In genomic region chr2:166223298-166223697, GRCh38 we compare ENCODE assay signal across 3 cellular contexts.
A peak's percentile ranks its signal among the peaks of the same experiment; 100 is the strongest.
TF ChIP-seq lines count a peak whose summit lies in the region.

No MANE protein-coding gene starts in this region.

TF ChIP-seq in IMR-90, 13 proteins besides CTCF, POLR2A, EP300 and RAD21:
- 0 out of 2 replicates have a peak, but pooled peaks have one; percentile 31 for TF ChIP-seq CEBPB (IDR thresholded peaks at IDR 0.05; ENCODE audit: low read depth, low read length)
- TF ChIP-seq NFE2L2 (IDR thresholded peaks at IDR 0.05; ENCODE audit: low read depth, low read length): no peak
TF ChIP-seq in IMR-90: peak in this region for 1.

TF ChIP-seq in HepG2, 621 proteins besides CTCF, POLR2A, EP300 and RAD21:
- peak; percentile 51; the same call in 1 of the 2 replicates for TF ChIP-seq CEBPB (IDR thresholded peaks at IDR 0.05; ENCODE audit: borderline replicate concordance, low read depth, low read length)
- TF ChIP-seq, protein P1, sequence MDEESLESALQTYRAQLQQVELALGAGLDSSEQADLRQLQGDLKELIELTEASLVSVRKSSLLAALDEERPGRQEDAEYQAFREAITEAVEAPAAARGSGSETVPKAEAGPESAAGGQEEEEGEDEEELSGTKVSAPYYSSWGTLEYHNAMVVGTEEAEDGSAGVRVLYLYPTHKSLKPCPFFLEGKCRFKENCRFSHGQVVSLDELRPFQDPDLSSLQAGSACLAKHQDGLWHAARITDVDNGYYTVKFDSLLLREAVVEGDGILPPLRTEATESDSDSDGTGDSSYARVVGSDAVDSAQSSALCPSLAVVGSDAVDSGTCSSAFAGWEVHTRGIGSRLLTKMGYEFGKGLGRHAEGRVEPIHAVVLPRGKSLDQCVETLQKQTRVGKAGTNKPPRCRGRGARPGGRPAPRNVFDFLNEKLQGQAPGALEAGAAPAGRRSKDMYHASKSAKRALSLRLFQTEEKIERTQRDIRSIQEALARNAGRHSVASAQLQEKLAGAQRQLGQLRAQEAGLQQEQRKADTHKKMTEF (CRISPR knock-in tag; IDR thresholded peaks at IDR 0.05): no peak

TF ChIP-seq in liver, 16 proteins besides CTCF, POLR2A, EP300 and RAD21:
- no peak for TF ChIP-seq SP1 (IDR thresholded peaks at IDR 0.05)
- TF ChIP-seq RXRA (IDR thresholded peaks at IDR 0.05): peak; percentile 6 to 19
- peak; percentile 32 for TF ChIP-seq YY1 (IDR thresholded peaks at IDR 0.05)
- TF ChIP-seq TAF1 (conservative IDR thresholded peaks at IDR 0.05): no peak
- TF ChIP-seq NR2F2 (IDR thresholded peaks at IDR 0.05): no peak
TF ChIP-seq in liver: peak in this region for 2.
